ENCODE assay signal across 15 cellular contexts in genomic region chr7:102413611-102414010, GRCh38. TPM values are rescaled to one million over a fixed set of nuclear protein-coding genes. Genes with fewer than 3 reads are reported as not detected.
DNase-seq lines count a peak whose midpoint lies in the region; ATAC-seq lines count a peak whose summit lies in the region.
"Had no signal": no experiment of that assay in that cellular context is flagged by ENCODE, and none has a peak within 500 bp of the region (broad histone marks: within the 10 kb centered on the region; RNA-seq: fewer than 3 reads in every experiment).

No MANE protein-coding gene starts in this region.

- CTCF ChIA-PET in activated naive CD4-positive, alpha-beta T cell treated with anti-CD3 and anti-CD28 coated beads, Interleukin-2, amount 10 ng/mL, durations not matched to agents 7 days and 5 days (lab: Charles Lee), result interaction anchor here (1.5 to 5.8 kb wide), 7 partner anchors 12 to 54 kb away, joined by 4 to 34 read pairs (median 13); partner anchors contain the start of gene ORAI2
- CTCF ChIA-PET in activated CD8-positive, alpha-beta T cell treated with anti-CD3 and anti-CD28 coated beads, Interleukin-2, amount 10 ng/mL, durations not matched to agents 7 days and 5 days (lab: Charles Lee), result interaction anchor here (1.8 to 7.6 kb wide), 6 partner anchors 13 to 53 kb away, joined by 14 to 49 read pairs (median 37); partner anchors contain the start of gene ORAI2

- DNase-seq in activated naive CD4-positive, alpha-beta T cell treated with anti-CD3 and anti-CD28 coated beads, Interleukin-2, amount 10 ng/mL, durations not matched to agents 7 days and 5 days, result no peak
- DNase-seq in activated naive CD4-positive, alpha-beta T cell treated with anti-CD3 and anti-CD28 coated beads, Interleukin-2, amount 50 U/mL, for 16 hours, result no peak
- DNase-seq in G401 (ENCODE audit: low spot score), result peak; percentile 67
- no peak for DNase-seq in activated CD8-positive, alpha-beta T cell treated with anti-CD3 and anti-CD28 coated beads, Interleukin-2, amount 10 ng/mL, durations not matched to agents 7 days and 5 days
- no peak for DNase-seq in natural killer cell treated with Interleukin-12 subunit alpha and Interleukin-12 subunit beta and Interleukin-15 and Interleukin-18, amount 100 ng/mL, for 72 hours (ENCODE audit: low spot score)
- DNase-seq in cerebellar nuclear complex (lab: John Stamatoyannopoulos, UW), result no peak
- DNase-seq: ACHN, GOT3, MV-4-11, NCI-H1436, NCI-H2029 treated with DMSO at 0.1 percent for 48 hours, NCI-H510A treated with DMSO at 0.1 percent for 48 hours had no signal

- no peak for ATAC-seq in activated CD8-positive, alpha-beta T cell treated with anti-CD3 and anti-CD28 coated beads, Interleukin-2, amount 10 ng/mL, durations not matched to agents 7 days and 5 days
- no peak for ATAC-seq in natural killer cell treated with Interleukin-12 subunit alpha and Interleukin-12 subunit beta and Interleukin-15 and Interleukin-18, amount 100 ng/mL, for 72 hours
- no peak for ATAC-seq in HG03442 (IDR thresholded peaks at IDR 0.05; ENCODE audit: unreplicated experiment)

- POLR2A ChIA-PET in activated CD8-positive, alpha-beta T cell treated with anti-CD3 and anti-CD28 coated beads, Interleukin-2, amount 10 ng/mL, durations not matched to agents 7 days and 5 days (lab: Charles Lee), result interaction anchor here (0.9 to 3.8 kb wide), 3 partner anchors 12 to 37 kb away, joined by 3 to 38 read pairs (median 5); partner anchors contain the start of gene PRKRIP1

- H3K9me3 Mint-ChIP-seq in activated naive CD4-positive, alpha-beta T cell treated with anti-CD3 and anti-CD28 coated beads, Interleukin-2, amount 10 ng/mL, durations not matched to agents 7 days and 5 days, result no peaks in the 10 kb centered on the region
- H3K9me3 Mint-ChIP-seq in activated CD8-positive, alpha-beta T cell treated with anti-CD3 and anti-CD28 coated beads, Interleukin-2, amount 10 ng/mL, durations not matched to agents 7 days and 5 days (ENCODE audit: insufficient read depth), result no peaks in the 10 kb centered on the region
- H3K9me3 Mint-ChIP-seq in natural killer cell treated with Interleukin-12 subunit alpha and Interleukin-12 subunit beta and Interleukin-15 and Interleukin-18, amount 100 ng/mL, for 72 hours, result no peaks in the 10 kb centered on the region

- H3K27me3 Mint-ChIP-seq in activated naive CD4-positive, alpha-beta T cell treated with anti-CD3 and anti-CD28 coated beads, Interleukin-2, amount 10 ng/mL, durations not matched to agents 7 days and 5 days, result no peaks in the 10 kb centered on the region
- no peaks in the 10 kb centered on the region for H3K27me3 Mint-ChIP-seq in activated CD8-positive, alpha-beta T cell treated with anti-CD3 and anti-CD28 coated beads, Interleukin-2, amount 10 ng/mL, durations not matched to agents 7 days and 5 days (ENCODE audit: low read depth)
- no peaks in the 10 kb centered on the region for H3K27me3 Mint-ChIP-seq in natural killer cell treated with Interleukin-12 subunit alpha and Interleukin-12 subunit beta and Interleukin-15 and Interleukin-18, amount 100 ng/mL, for 72 hours

- H3K4me1 Mint-ChIP-seq in activated naive CD4-positive, alpha-beta T cell treated with anti-CD3 and anti-CD28 coated beads, Interleukin-2, amount 10 ng/mL, durations not matched to agents 7 days and 5 days, result peaks cover 54% of the 10 kb centered on the region
- H3K4me1 Mint-ChIP-seq in activated CD8-positive, alpha-beta T cell treated with anti-CD3 and anti-CD28 coated beads, Interleukin-2, amount 10 ng/mL, durations not matched to agents 7 days and 5 days (ENCODE audit: low read depth), result peaks cover 50% of the 10 kb centered on the region
- peaks cover 46 to 52% of the 10 kb centered on the region in 2 donors for H3K4me1 Mint-ChIP-seq in natural killer cell treated with Interleukin-12 subunit alpha and Interleukin-12 subunit beta and Interleukin-15 and Interleukin-18, amount 100 ng/mL, for 72 hours (ENCODE audit: low read depth in 2 of 2)

- in situ Hi-C loops in G401 (cut with HindIII; ENCODE audit: low sequenced_read_pairs), result no loop called here

- H3K36me3 Mint-ChIP-seq in activated naive CD4-positive, alpha-beta T cell treated with anti-CD3 and anti-CD28 coated beads, Interleukin-2, amount 10 ng/mL, durations not matched to agents 7 days and 5 days, result peaks cover 52% of the 10 kb centered on the region
- peaks cover 67% of the 10 kb centered on the region for H3K36me3 Mint-ChIP-seq in activated CD8-positive, alpha-beta T cell treated with anti-CD3 and anti-CD28 coated beads, Interleukin-2, amount 10 ng/mL, durations not matched to agents 7 days and 5 days (ENCODE audit: low read depth)
- H3K36me3 Mint-ChIP-seq in natural killer cell treated with Interleukin-12 subunit alpha and Interleukin-12 subunit beta and Interleukin-15 and Interleukin-18, amount 100 ng/mL, for 72 hours, result peaks cover 14% of the 10 kb centered on the region

- H3K4me3 Mint-ChIP-seq in activated naive CD4-positive, alpha-beta T cell treated with anti-CD3 and anti-CD28 coated beads, Interleukin-2, amount 10 ng/mL, durations not matched to agents 7 days and 5 days, result no peak overlapping the region
- no peak overlapping the region for H3K4me3 Mint-ChIP-seq in activated CD8-positive, alpha-beta T cell treated with anti-CD3 and anti-CD28 coated beads, Interleukin-2, amount 10 ng/mL, durations not matched to agents 7 days and 5 days
- H3K4me3 Mint-ChIP-seq in natural killer cell treated with Interleukin-12 subunit alpha and Interleukin-12 subunit beta and Interleukin-15 and Interleukin-18, amount 100 ng/mL, for 72 hours, result no peak overlapping the region

- H3K27ac Mint-ChIP-seq in activated naive CD4-positive, alpha-beta T cell treated with anti-CD3 and anti-CD28 coated beads, Interleukin-2, amount 10 ng/mL, durations not matched to agents 7 days and 5 days, result peak overlapping the region; percentile 76
- H3K27ac Mint-ChIP-seq in activated CD8-positive, alpha-beta T cell treated with anti-CD3 and anti-CD28 coated beads, Interleukin-2, amount 10 ng/mL, durations not matched to agents 7 days and 5 days, result peak overlapping the region; percentile 67
- H3K27ac Mint-ChIP-seq in natural killer cell treated with Interleukin-12 subunit alpha and Interleukin-12 subunit beta and Interleukin-15 and Interleukin-18, amount 100 ng/mL, for 72 hours, result peak overlapping the region; percentile 43 to 92

RNA-seq across cellular contexts. Expression of gene PRKRIP1, which starts 17.4 kb away (rescaled TPM):
- total RNA-seq in G401 (2014; rRNA removed; shearing (Covaris generic)), result 25.2 and 25.9 TPM in 2 replicates
- total RNA-seq in activated CD8-positive, alpha-beta T cell treated with anti-CD3 and anti-CD28 coated beads, Interleukin-2, amount 10 ng/mL, durations not matched to agents 7 days and 5 days, result 10 to 100 TPM; 26.8 to 28.1 TPM
- 10 to 100 TPM; 26.7 to 39.5 TPM for total RNA-seq in natural killer cell treated with Interleukin-12 subunit alpha and Interleukin-12 subunit beta and Interleukin-15 and Interleukin-18, amount 100 ng/mL, for 72 hours

RNA-seq across cellular contexts. Expression of gene ORAI2, which starts 19.8 kb away (rescaled TPM):
- total RNA-seq in G401 (2014; rRNA removed; shearing (Covaris generic)), result 106 and 147 TPM in 2 replicates
- 10 to 100 TPM; 72.5 to 72.8 TPM for total RNA-seq in activated CD8-positive, alpha-beta T cell treated with anti-CD3 and anti-CD28 coated beads, Interleukin-2, amount 10 ng/mL, durations not matched to agents 7 days and 5 days
- total RNA-seq in natural killer cell treated with Interleukin-12 subunit alpha and Interleukin-12 subunit beta and Interleukin-15 and Interleukin-18, amount 100 ng/mL, for 72 hours, result 10 to 100 TPM; 56.5 to 70.4 TPM

RNA-seq across cellular contexts. Expression of gene ALKBH4, which starts 51.1 kb away (rescaled TPM):
- total RNA-seq in G401 (2014; rRNA removed; shearing (Covaris generic)), result 35.9 and 73.3 TPM in 2 replicates
- 10 to 100 TPM; 10.8 to 11.1 TPM for total RNA-seq in activated CD8-positive, alpha-beta T cell treated with anti-CD3 and anti-CD28 coated beads, Interleukin-2, amount 10 ng/mL, durations not matched to agents 7 days and 5 days
- total RNA-seq in natural killer cell treated with Interleukin-12 subunit alpha and Interleukin-12 subunit beta and Interleukin-15 and Interleukin-18, amount 100 ng/mL, for 72 hours, result 10 to 100 TPM in 1 of 2 donors, 1 to 10 TPM in 1; 7.8 to 19.3 TPM

RNA-seq across cellular contexts. Expression of gene LRWD1, which starts 51.2 kb away (rescaled TPM):
- 60.6 and 75.4 TPM in 2 replicates for total RNA-seq in G401 (2014; rRNA removed; shearing (Covaris generic))
- total RNA-seq in activated CD8-positive, alpha-beta T cell treated with anti-CD3 and anti-CD28 coated beads, Interleukin-2, amount 10 ng/mL, durations not matched to agents 7 days and 5 days, result 10 to 100 TPM; 16.7 to 21.7 TPM
- total RNA-seq in natural killer cell treated with Interleukin-12 subunit alpha and Interleukin-12 subunit beta and Interleukin-15 and Interleukin-18, amount 100 ng/mL, for 72 hours, result 10 to 100 TPM; 22.9 to 44.2 TPM

RNA-seq across cellular contexts. Expression of gene SPDYE6, which starts 57.4 kb away (rescaled TPM):
- total RNA-seq in G401 (2014; rRNA removed; shearing (Covaris generic)), result not detected in 2 replicates
- total RNA-seq in activated CD8-positive, alpha-beta T cell treated with anti-CD3 and anti-CD28 coated beads, Interleukin-2, amount 10 ng/mL, durations not matched to agents 7 days and 5 days, result not detected
- total RNA-seq in natural killer cell treated with Interleukin-12 subunit alpha and Interleukin-12 subunit beta and Interleukin-15 and Interleukin-18, amount 100 ng/mL, for 72 hours, result not detected
- total RNA-seq: Daoy, HT1080 had no signal
